23 cellular contexts compared by ENCODE assay signal in genomic region chr15:57619746-57620145, GRCh38. TPM values are rescaled to one million over a fixed set of nuclear protein-coding genes. Genes with fewer than 3 reads are reported as not detected.
DNase-seq lines count a peak whose midpoint lies in the region; ATAC-seq and TF ChIP-seq lines count a peak whose summit lies in the region.
"Had no signal": no experiment of that assay in that cellular context is flagged by ENCODE, and none has a peak within 500 bp of the region (broad histone marks: within the 10 kb centered on the region; RNA-seq: fewer than 3 reads in every experiment).

No MANE protein-coding gene starts in this region.

- TF ChIP-seq CTCF in GM23338 (conservative IDR thresholded peaks at IDR 0.05; ENCODE audit: low read depth in 2 of 2): 0 out of 4 replicates have a peak, but pooled peaks of 1 of the 2 experiments have one; percentile 13
- peak; percentile 56 for TF ChIP-seq CTCF in endodermal cell (conservative IDR thresholded peaks at IDR 0.05)

- H3K4me3 ChIP-seq in GM23338 (no peak overlapping the region), endodermal cell (ENCODE audit: low read length) (no peak overlapping the region)
- H3K4me3 ChIP-seq: dorsolateral prefrontal cortex, stomach had no signal

- H3K36me3 ChIP-seq in GM23338 (ENCODE audit: insufficient read depth) (no peaks in the 10 kb centered on the region), endodermal cell (ENCODE audit: control insufficient read depth, insufficient read depth, low read length) (no peaks in the 10 kb centered on the region)

- H3K27me3 Mint-ChIP-seq in GM23338 (ENCODE audit: insufficient read depth, low read depth, poor library complexity) (peaks cover 3% of the 10 kb centered on the region), endodermal cell (ENCODE audit: insufficient read depth) (no peaks in the 10 kb centered on the region), T-helper 17 cell (peaks cover 38% of the 10 kb centered on the region)

- H3K4me3 Mint-ChIP-seq in GM23338 (no peak overlapping the region), endodermal cell (no peak overlapping the region), T-helper 17 cell (no peak overlapping the region)
- H3K4me3 Mint-ChIP-seq: activated B cell treated with CpG ODN at 0.5 μM for 24 hours; activated CD4-positive, alpha-beta memory T cell treated with anti-CD3 and anti-CD28 coated beads, Interleukin-2, amount 10 ng/mL, durations not matched to agents 7 days and 5 days; activated naive CD8-positive, alpha-beta T cell; activated T-cell treated with anti-CD3 and anti-CD28 coated beads, Interleukin-2, amount 50 U/mL, for 72 hours had no signal

- WGBS in endodermal cell (ENCODE audit: insufficient coverage in 1 of 2, insufficient read length in 1 of 2), 2 experiments: 89 to 100% methylated on average over 1 to 3 of the region's 3 CpGs

- intact Hi-C loops in left colon (cut with DNase I, micrococcal nuclease): no loop called here

- H3K9me3 Mint-ChIP-seq in GM23338 (no peaks in the 10 kb centered on the region), endodermal cell (no peaks in the 10 kb centered on the region)
- H3K9me3 Mint-ChIP-seq: activated B cell treated with CpG ODN at 0.5 μM for 24 hours; activated CD4-positive, alpha-beta memory T cell treated with anti-CD3 and anti-CD28 coated beads, Interleukin-2, amount 10 ng/mL, durations not matched to agents 7 days and 5 days; activated T-cell treated with anti-CD3 and anti-CD28 coated beads, Interleukin-2, amount 50 U/mL, for 72 hours had no signal

- no peaks in the 10 kb centered on the region for H3K9me2 ChIP-seq in GM23338 (ENCODE audit: insufficient read depth)

- no peak overlapping the region for H3K27ac Mint-ChIP-seq in GM23338
- H3K27ac Mint-ChIP-seq in endodermal cell: no peak overlapping the region
- no peak overlapping the region for H3K27ac Mint-ChIP-seq in T-helper 17 cell
- H3K27ac Mint-ChIP-seq: activated B cell treated with CpG ODN at 0.5 μM for 24 hours; activated CD4-positive, alpha-beta memory T cell treated with anti-CD3 and anti-CD28 coated beads, Interleukin-2, amount 10 ng/mL, durations not matched to agents 7 days and 5 days; activated naive CD8-positive, alpha-beta T cell; activated T-cell treated with anti-CD3 and anti-CD28 coated beads, Interleukin-2, amount 50 U/mL, for 72 hours had no signal

- H3K4me1 Mint-ChIP-seq in GM23338: peaks cover 10% of the 10 kb centered on the region
- H3K4me1 Mint-ChIP-seq in endodermal cell: peaks cover 4% of the 10 kb centered on the region
- H3K4me1 Mint-ChIP-seq in T-helper 17 cell: no peaks in the 10 kb centered on the region
- H3K4me1 Mint-ChIP-seq: activated B cell treated with CpG ODN at 0.5 μM for 24 hours; activated CD4-positive, alpha-beta memory T cell treated with anti-CD3 and anti-CD28 coated beads, Interleukin-2, amount 10 ng/mL, durations not matched to agents 7 days and 5 days had no signal

- H3F3A ChIP-seq in GM23338 (replicated peaks; ENCODE audit: low read depth): no peaks in the 10 kb centered on the region

- no peak overlapping the region for H3K9ac ChIP-seq in endodermal cell (ENCODE audit: extremely low read depth, low read length, poor library complexity, severe bottlenecking)

- ATAC-seq in GM23338: peak; percentile 83
- peak; percentile 96 for ATAC-seq in left colon
- no peak for ATAC-seq in HG03439 (IDR thresholded peaks at IDR 0.05; ENCODE audit: unreplicated experiment)
- no peak for ATAC-seq in GM19023 (IDR thresholded peaks at IDR 0.05; ENCODE audit: unreplicated experiment)
- no peak for ATAC-seq in T-helper 17 cell
- ATAC-seq: activated T-cell treated with anti-CD3 and anti-CD28 coated beads, Interleukin-2, amount 50 U/mL, for 72 hours; esophagus mucosa had no signal

- no peaks in the 10 kb centered on the region for H3K79me2 ChIP-seq in GM23338 (replicated peaks; ENCODE audit: insufficient read depth)

- peaks cover 9% of the 10 kb centered on the region; the same call in 1 of the 2 replicates for H3K4me1 ChIP-seq in GM23338 (ENCODE audit: insufficient read depth)
- H3K4me1 ChIP-seq in endodermal cell (ENCODE audit: control insufficient read depth, insufficient read depth, low read length): no peaks in the 10 kb centered on the region

- peak; percentile 36 for DNase-seq in GM23338 (ENCODE audit: low spot score)
- DNase-seq in endodermal cell: peak; percentile 67
- DNase-seq in left colon: no peak
- peak; percentile 62 for DNase-seq in renal cortical epithelial cell (ENCODE audit: low read depth)
- DNase-seq in T-helper 17 cell: no peak
- DNase-seq in activated naive CD4-positive, alpha-beta T cell treated with anti-CD3 and anti-CD28 coated beads, Interleukin-2, amount 50 U/mL, for 16 hours: no peak
- DNase-seq: activated B cell treated with CpG ODN at 0.5 μM for 24 hours; activated CD4-positive, alpha-beta memory T cell treated with anti-CD3 and anti-CD28 coated beads, Interleukin-2, amount 10 ng/mL, durations not matched to agents 7 days and 5 days; activated T-cell treated with anti-CD3 and anti-CD28 coated beads, Interleukin-2, amount 50 U/mL, for 72 hours; dorsolateral prefrontal cortex; head of caudate nucleus; Karpas-422; NCI-H1092; NCI-H2081; NCI-H524 treated with DMSO at 0.1 percent for 48 hours; SHP77; stimulated activated CD4-positive, alpha-beta T cell treated with anti-CD3 and anti-CD28 coated beads, Interleukin-2, amount 100 ng/mL, for 48 hours; stomach; T-helper 1 cell had no signal

- H3K9me3 ChIP-seq in endodermal cell (ENCODE audit: control insufficient read depth, low read length) (no peaks in the 10 kb centered on the region), T-helper 17 cell (ENCODE audit: control insufficient read depth, low read length, poor library complexity, severe bottlenecking) (no peaks in the 10 kb centered on the region)
- H3K9me3 ChIP-seq: stomach had no signal

- no peak overlapping the region for H2AFZ ChIP-seq in GM23338

- H3K36me3 Mint-ChIP-seq in GM23338 (ENCODE audit: low read depth): no peaks in the 10 kb centered on the region
- no peaks in the 10 kb centered on the region for H3K36me3 Mint-ChIP-seq in endodermal cell (ENCODE audit: low read depth)
- H3K36me3 Mint-ChIP-seq in T-helper 17 cell (ENCODE audit: low read depth): no peaks in the 10 kb centered on the region
- H3K36me3 Mint-ChIP-seq: activated naive CD8-positive, alpha-beta T cell had no signal

- no peak overlapping the region for H3K4me2 ChIP-seq in GM23338

- no peak overlapping the region for H3K27ac ChIP-seq in GM23338 (ENCODE audit: low read depth)
- H3K27ac ChIP-seq in endodermal cell (ENCODE audit: low read depth, low read length): no peak overlapping the region
- H3K27ac ChIP-seq: dorsolateral prefrontal cortex, stomach had no signal

- no peaks in the 10 kb centered on the region for H3K27me3 ChIP-seq in GM23338 (ENCODE audit: insufficient read depth)
- no peaks in the 10 kb centered on the region for H3K27me3 ChIP-seq in endodermal cell (ENCODE audit: control insufficient read depth, insufficient read depth, low read length, poor library complexity, severe bottlenecking)
- H3K27me3 ChIP-seq: dorsolateral prefrontal cortex, stomach had no signal

- H4K20me1 ChIP-seq in GM23338 (replicated peaks; ENCODE audit: insufficient read depth): no peaks in the 10 kb centered on the region

TF ChIP-seq in GM23338, 12 proteins besides CTCF, POLR2A, EP300 and RAD21 (continues in another document):
- TF ChIP-seq STAT1 (IDR thresholded peaks at IDR 0.05; ENCODE audit: unreplicated experiment): no peak
- no peak for TF ChIP-seq ZNF114 (CRISPR knock-in tag; IDR thresholded peaks at IDR 0.05)
- TF ChIP-seq ETS1 (IDR thresholded peaks at IDR 0.05): no peak

RNA-seq across cellular contexts. Expression of gene MYZAP, which starts 28.0 kb away (rescaled TPM):
- total RNA-seq in GM23338 (2014; rRNA removed; shearing (Covaris generic)): 0.66 and 1.5 TPM in 2 replicates
- polyA plus RNA-seq in GM23338 (2016; fragmentation: Nextera tagmentation; extraction: Ambion mirVana): 1.0 and 1.1 TPM in 2 replicates
- total RNA-seq in endodermal cell (under 1 TPM; 0.22 to 0.33 TPM), left colon (10 to 100 TPM; 12.9 to 21.3 TPM), renal cortical epithelial cell (0.20 and 1.7 TPM in 2 replicates), T-helper 17 cell (1 to 10 TPM in 1 of 2 donors, under 1 TPM in 1; 0.15 to 6.2 TPM)
- polyA plus RNA-seq in endodermal cell (2013, experiment 1 of 2): 0.78 TPM
- polyA plus RNA-seq in endodermal cell (2013, experiment 2 of 2): 0.58 TPM

Comparison
In these comparisons a context has a peak if more than half of its experiments do, and no peak if none do; other contexts are left out.
1. ATAC-seq: peak in GM23338 (single experiment) and left colon (single experiment); none in HG03439 (single experiment), GM19023 (single experiment) and T-helper 17 cell (single experiment).
2. DNase-seq: peak in GM23338 (single experiment), endodermal cell (single experiment) and renal cortical epithelial cell (single experiment); none in left colon (0 of 2), T-helper 17 cell (0 of 3) and activated naive CD4-positive, alpha-beta T cell treated with anti-CD3 and anti-CD28 coated beads, Interleukin-2, amount 50 U/mL, for 16 hours (single experiment).